In the genomic region with DNA sequence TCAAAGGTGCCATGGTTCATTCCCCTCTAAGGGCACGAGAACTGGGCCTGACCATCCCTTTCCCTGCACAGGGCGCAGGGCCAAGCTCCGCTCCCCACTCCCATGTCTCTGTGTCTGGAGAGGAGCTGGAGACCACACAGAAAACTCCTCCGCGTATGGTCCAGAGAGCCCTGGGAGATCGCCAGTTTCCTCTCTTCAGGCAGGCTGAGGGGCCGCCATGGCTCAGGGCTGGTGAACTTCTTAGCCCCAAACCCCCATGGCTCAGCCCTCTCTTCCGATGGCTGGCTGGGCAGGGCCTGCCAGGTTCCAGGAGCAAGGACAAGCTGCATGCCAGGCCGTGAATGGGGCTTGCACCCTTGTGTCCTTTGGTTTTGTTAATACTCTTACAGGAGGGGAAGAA, we compare ENCODE assay signal across 18 cellular contexts. TPM values are rescaled to one million over a fixed set of nuclear protein-coding genes. Genes with fewer than 3 reads are reported as not detected.
DNase-seq lines count a peak whose midpoint lies in the region; ATAC-seq and TF ChIP-seq lines count a peak whose summit lies in the region.
"Had no signal": no experiment of that assay in that cellular context is flagged by ENCODE, and none has a peak within 500 bp of the region (broad histone marks: within the 10 kb centered on the region; RNA-seq: fewer than 3 reads in every experiment).

No MANE protein-coding gene starts in this region.

- no peak overlapping the region for H3K27ac ChIP-seq in BLaER1 treated with 17β-estradiol and CSF1 and Interleukin-3, amounts not matched to agents 10 nM and 100 nM
- H3K27ac ChIP-seq in colonic mucosa (no peak overlapping the region), mesendoderm (ENCODE audit: low read depth, low read length) (no peak overlapping the region), upper lobe of left lung (no peak overlapping the region)

- TF ChIP-seq POLR2A in upper lobe of left lung (IDR thresholded peaks at IDR 0.05) = no peak

- H3K4ac ChIP-seq in mesendoderm (ENCODE audit: low read depth, low read length) = no peak overlapping the region

- no peak overlapping the region for H2BK120ac ChIP-seq in mesendoderm (ENCODE audit: low read depth, low read length)

- no peak overlapping the region for H3K4me3 ChIP-seq in BLaER1 treated with 17β-estradiol and CSF1 and Interleukin-3, amounts not matched to agents 10 nM and 100 nM
- H3K4me3 ChIP-seq in colonic mucosa (no peak overlapping the region), mesendoderm (ENCODE audit: low read length) (no peak overlapping the region), upper lobe of left lung (no peak overlapping the region)
- H3K4me3 ChIP-seq: BLaER1 had no signal

- no peak overlapping the region for H3K18ac ChIP-seq in mesendoderm (ENCODE audit: low read length)

- H3K56ac ChIP-seq in mesendoderm (ENCODE audit: low read length) = no peak overlapping the region

- no peaks in the 10 kb centered on the region for H3K79me1 ChIP-seq in mesendoderm (ENCODE audit: low read length)

- no peak overlapping the region for H4K8ac ChIP-seq in mesendoderm (ENCODE audit: low read depth, low read length)

- TF ChIP-seq CTCF in colonic mucosa (IDR thresholded peaks at IDR 0.05) (no peak), upper lobe of left lung (IDR thresholded peaks at IDR 0.05) (no peak)

- H3K79me2 ChIP-seq in mesendoderm (ENCODE audit: control insufficient read depth, insufficient read depth, low read length) = no peaks in the 10 kb centered on the region

- H2BK5ac ChIP-seq in mesendoderm (ENCODE audit: low read length) = no peak overlapping the region

- peak; percentile 5 for ATAC-seq in left ventricle myocardium superior
- no peak for ATAC-seq in GM21447 (IDR thresholded peaks at IDR 0.05; ENCODE audit: unreplicated experiment)
- no peak for ATAC-seq in upper lobe of left lung (ENCODE audit: low FRiP score in 2 of 2)
- ATAC-seq in HG03457 (IDR thresholded peaks at IDR 0.05; ENCODE audit: unreplicated experiment) = no peak
- ATAC-seq: HCT116, Panc1 had no signal

- H3K23ac ChIP-seq in mesendoderm (ENCODE audit: low read length) = no peak overlapping the region

- DNase-seq in colonic mucosa = peak; percentile 9
- DNase-seq in left ventricle myocardium superior = no peak
- peak; percentile 74 for DNase-seq in posterior vena cava (ENCODE audit: low spot score)
- no peak for DNase-seq in mesendoderm
- no peak for DNase-seq in upper lobe of left lung
- DNase-seq: DMS79 treated with DMSO at 0.1 percent for 48 hours, KG1, NCI-H1436, NCI-H2029, NCI-H2171 treated with DMSO at 0.1 percent for 48 hours, NCI-H510A, NCI-H82 had no signal

- peaks cover 0 to under 1% (median 0%) of the 10 kb centered on the region in 11 experiments; a peak in 4 of 22 replicates for H3K27me3 ChIP-seq in BLaER1 treated with 17β-estradiol and CSF1 and Interleukin-3, amounts not matched to agents 10 nM and 100 nM
- no peaks in the 10 kb centered on the region for H3K27me3 ChIP-seq in colonic mucosa
- no peaks in the 10 kb centered on the region for H3K27me3 ChIP-seq in mesendoderm (ENCODE audit: insufficient read depth, low read length, poor library complexity)
- H3K27me3 ChIP-seq in upper lobe of left lung = no peaks in the 10 kb centered on the region
- H3K27me3 ChIP-seq: BLaER1 had no signal

- H3K4me1 ChIP-seq in BLaER1 treated with 17β-estradiol and CSF1 and Interleukin-3, amounts not matched to agents 10 nM and 100 nM = peaks cover 0 to 14% (median 11%) of the 10 kb centered on the region in 10 experiments; a peak in 15 of 20 replicates
- H3K4me1 ChIP-seq in colonic mucosa = no peaks in the 10 kb centered on the region
- H3K4me1 ChIP-seq in mesendoderm (ENCODE audit: control insufficient read depth, low read depth, low read length) = no peaks in the 10 kb centered on the region
- no peaks in the 10 kb centered on the region for H3K4me1 ChIP-seq in upper lobe of left lung

- no peaks in the 10 kb centered on the region for H3K36me3 ChIP-seq in BLaER1 treated with 17β-estradiol and CSF1 and Interleukin-3, amounts not matched to agents 10 nM and 100 nM
- H3K36me3 ChIP-seq in colonic mucosa (no peaks in the 10 kb centered on the region), mesendoderm (ENCODE audit: control insufficient read depth, insufficient read depth, low read length) (no peaks in the 10 kb centered on the region), upper lobe of left lung (no peaks in the 10 kb centered on the region)

- no peak for TF ChIP-seq EP300 in upper lobe of left lung (IDR thresholded peaks at IDR 0.05)

- no peak overlapping the region for H2BK15ac ChIP-seq in mesendoderm (replicated peaks; ENCODE audit: low read depth)

- peak overlapping the region in 6 of 11 experiments; percentile 63 to 81 (median 74); a peak in 5 of 22 replicates for H3K4me2 ChIP-seq in BLaER1 treated with 17β-estradiol and CSF1 and Interleukin-3, amounts not matched to agents 10 nM and 100 nM
- H3K4me2 ChIP-seq in mesendoderm (ENCODE audit: low read length) = no peak overlapping the region

- peaks cover 0 to 7% (median 5%) of the 10 kb centered on the region in 11 experiments; a peak in 11 of 22 replicates for H3K9me3 ChIP-seq in BLaER1 treated with 17β-estradiol and CSF1 and Interleukin-3, amounts not matched to agents 10 nM and 100 nM (replicated peaks in 1 of 11)
- H3K9me3 ChIP-seq in colonic mucosa = no peaks in the 10 kb centered on the region
- H3K9me3 ChIP-seq in upper lobe of left lung = peaks cover 0 to 4% (median 0%) of the 10 kb centered on the region in 4 donors

- no peak overlapping the region for H2AK5ac ChIP-seq in mesendoderm (ENCODE audit: low read length)

- no peak overlapping the region for H4K5ac ChIP-seq in mesendoderm (ENCODE audit: low read length)

- no peak overlapping the region for H3K9ac ChIP-seq in BLaER1 treated with 17β-estradiol and CSF1 and Interleukin-3, amounts not matched to agents 10 nM and 100 nM
- no peak overlapping the region for H3K9ac ChIP-seq in colonic mucosa (ENCODE audit: low read depth in 2 of 2, low read length in 2 of 2)
- H3K9ac ChIP-seq in mesendoderm (ENCODE audit: low read length) = no peak overlapping the region

- intact Hi-C loops in colonic mucosa (cut with DNase I) = no loop called here
- intact Hi-C loops in left ventricle myocardium superior (cut with micrococcal nuclease) = no loop called here
- intact Hi-C loops in posterior vena cava (cut with DNase I) = no loop called here

- peaks cover 0 to under 1% (median 0%) of the 10 kb centered on the region in 11 experiments; a peak in 3 of 22 replicates for H4K20me1 ChIP-seq in BLaER1 treated with 17β-estradiol and CSF1 and Interleukin-3, amounts not matched to agents 10 nM and 100 nM

- WGBS in mesendoderm (ENCODE audit: extremely low coverage, insufficient coverage, low lambda C conversion rate) = no CpG with 5 or more reads among the region's 9 CpGs
- WGBS in upper lobe of left lung, 2 donors = 76 to 85% methylated on average over 9 of the region's 9 CpGs

RNA-seq across cellular contexts. Expression of gene EXOG, which starts 52.9 kb away (rescaled TPM):
- total RNA-seq in colonic mucosa = 10 to 100 TPM in 1 of 2 donors, 1 to 10 TPM in 1; 6.1 to 12.0 TPM
- 27.0 TPM for total RNA-seq in left ventricle myocardium superior
- total RNA-seq in posterior vena cava = 10 to 100 TPM; 12.3 to 14.7 TPM
- 6.9 TPM for polyA plus RNA-seq in mesendoderm (2013, experiment 1 of 2)
- polyA plus RNA-seq in mesendoderm (2013, experiment 2 of 2) = 6.6 TPM
- total RNA-seq in upper lobe of left lung = 10 to 100 TPM; 10.0 to 34.6 (median 13.2) TPM

Comparison
In these comparisons a context has a peak if more than half of its experiments do, and no peak if none do; other contexts are left out.
1. DNase-seq: peak in colonic mucosa (single experiment) and posterior vena cava (single experiment); none in left ventricle myocardium superior (single experiment), mesendoderm (single experiment) and upper lobe of left lung (0 of 2).